ENCODE assay signal across 15 cellular contexts in genomic region chr5:38807570-38808461, GRCh38. TPM values are rescaled to one million over a fixed set of nuclear protein-coding genes. Genes with fewer than 3 reads are reported as not detected.
DNase-seq lines count a peak whose midpoint lies in the region; ATAC-seq, FAIRE-seq and TF ChIP-seq lines count a peak whose summit lies in the region.
"Had no signal": no experiment of that assay in that cellular context is flagged by ENCODE, and none has a peak within 500 bp of the region (broad histone marks: within the 10 kb centered on the region; RNA-seq: fewer than 3 reads in every experiment).

No MANE protein-coding gene starts in this region.

- ATAC-seq in K562: no peak
- peak; percentile 22 for ATAC-seq in omental fat pad (ENCODE audit: low FRiP score)
- no peak for ATAC-seq in HG02884 (IDR thresholded peaks at IDR 0.05; ENCODE audit: unreplicated experiment)

- H3K27ac ChIP-seq in K562 (ENCODE audit: extremely low read depth, low read depth, low read length): peak overlapping the region; percentile 42; the same call in 1 of the 3 replicates
- H3K27ac ChIP-seq: pancreas, tibial artery had no signal

- no peaks in the 10 kb centered on the region for H3K36me3 ChIP-seq in K562 (ENCODE audit: control insufficient read depth, insufficient read depth, low read length)
- H3K36me3 ChIP-seq: esophagus squamous epithelium, pancreas, tibial artery had no signal

- no peaks in the 10 kb centered on the region for H3K9me3 ChIP-seq in K562 (replicated peaks; ENCODE audit: control insufficient read depth, insufficient read depth, low read depth, low read length)
- H3K9me3 ChIP-seq: esophagus squamous epithelium, pancreas, tibial artery had no signal

- H2AFZ ChIP-seq in K562 (ENCODE audit: low read depth, low read length): no peak overlapping the region

- DNase-seq in DMS53 (lab: John Stamatoyannopoulos, UW): peak; percentile 78
- DNase-seq in LHCN-M2 (ENCODE audit: low read depth): peak; percentile 64
- DNase-seq in K562 (ENCODE audit: extremely low read depth in 1 of 4, low spot score in 3 of 4): peak in 2 of 4 experiments; percentile 41 to 50
- no peak for DNase-seq in omental fat pad (ENCODE audit: low spot score)
- no peak for DNase-seq in UCSD-AML1 (lab: John Stamatoyannopoulos, UW; ENCODE audit: unreplicated experiment)
- DNase-seq in NCI-H187 treated with DMSO at 0.1 percent for 48 hours (lab: John Stamatoyannopoulos, UW): no peak
- no peak for DNase-seq in NCI-H82 (lab: John Stamatoyannopoulos, UW)
- DNase-seq: activated T-cell treated with anti-CD3 and anti-CD28 coated beads, Interleukin-2, amount 50 U/mL, for 4 hours; COR-L47; esophagus squamous epithelium; NCI-H1048; pancreas; tibial artery had no signal

- H3K9ac ChIP-seq in K562 (ENCODE audit: insufficient read depth in 1 of 2, low read depth in 2 of 2, low read length in 2 of 2): no peak overlapping the region

- H3K4me2 ChIP-seq in K562 (ENCODE audit: insufficient read depth, low read length): no peak overlapping the region

- H3K79me2 ChIP-seq in K562 (ENCODE audit: control insufficient read depth, insufficient read depth, low read length): no peaks in the 10 kb centered on the region

- intact Hi-C loops in K562 (cut with micrococcal nuclease): loop anchor here (2.0 to 10.0 kb wide), 5 partner anchors 71 to 543 kb away; no protein-coding TSS in a partner anchor

- TF ChIP-seq CTCF in K562 (IDR thresholded peaks at IDR 0.05 in 2 of 3, conservative IDR thresholded peaks at IDR 0.05 in 1 of 3; ENCODE audit: insufficient read depth in 2 of 3, low read depth in 1 of 3, low read length in 3 of 3): no peak
- TF ChIP-seq CTCF in omental fat pad (IDR thresholded peaks at IDR 0.05): no peak

- H3K4me3 ChIP-seq in K562: no peak overlapping the region
- H3K4me3 ChIP-seq: esophagus squamous epithelium, pancreas, tibial artery had no signal

- WGBS in K562 (ENCODE audit: insufficient coverage, low coverage, missing lambda C conversion rate): 1% methylated on average over 8 of the region's 8 CpGs

- TF ChIP-seq RAD21 in K562 (CRISPR knock-in tag; conservative IDR thresholded peaks at IDR 0.05 in 1 of 2, IDR thresholded peaks at IDR 0.05 in 1 of 2): no peak

- TF ChIP-seq POLR2A in K562 (conservative IDR thresholded peaks at IDR 0.05): no peak

- POLR2A ChIA-PET in K562 (lab: Yijun Ruan, JAX): interaction anchor here (0.5 to 2.3 kb wide), 4 partner anchors 169 to 1011 kb away, joined by 3 to 8 read pairs (median 4); no protein-coding TSS in a partner anchor

- FAIRE-seq in K562 (lab: Jason Lieb, UNC): peak; percentile 48
- FAIRE-seq: bronchial epithelial cell, pancreas had no signal

- CTCF ChIA-PET in K562 (lab: Yijun Ruan, JAX; ENCODE audit: low intra/inter-chr PET ratio): interaction anchor here (0.6 to 0.8 kb wide), 2 partner anchors 366 to 391 kb away, joined by 3 read pairs; no protein-coding TSS in a partner anchor

- BruUV-seq in K562 (replicated peaks; lab: Mats Ljungman, UMichigan): no TSS peak

- no peaks in the 10 kb centered on the region for H3K27me3 ChIP-seq in K562 (ENCODE audit: control insufficient read depth in 2 of 2, insufficient read depth in 2 of 2, low read length in 2 of 2)
- H3K27me3 ChIP-seq: esophagus squamous epithelium, pancreas had no signal

- no peaks in the 10 kb centered on the region for H4K20me1 ChIP-seq in K562 (replicated peaks; ENCODE audit: control insufficient read depth, insufficient read depth, low read length)

- peak; percentile 91 for TF ChIP-seq EP300 in K562 (IDR thresholded peaks at IDR 0.05; ENCODE audit: low read length)

- no peaks in the 10 kb centered on the region for H3K9me1 ChIP-seq in K562 (ENCODE audit: control insufficient read depth, insufficient read depth, low read length)

- in situ Hi-C loops in K562 (cut with MboI): loop anchor here (5.0 kb wide), 1 partner anchor 371 kb away; no protein-coding TSS in a partner anchor

- H3K4me1 ChIP-seq in K562 (replicated peaks in 1 of 2; ENCODE audit: control insufficient read depth in 2 of 2, insufficient read depth in 2 of 2, low read length in 2 of 2): peaks cover 2 to 7% of the 10 kb centered on the region in 2 experiments; a peak in 3 of 5 replicates
- H3K4me1 ChIP-seq: pancreas had no signal

TF ChIP-seq in K562, 482 proteins besides CTCF, POLR2A, EP300 and RAD21 (continues in another document):
- TF ChIP-seq THRB (CRISPR knock-in tag; conservative IDR thresholded peaks at IDR 0.05) (no peak), ZNF134 (CRISPR knock-in tag; conservative IDR thresholded peaks at IDR 0.05) (no peak), SP2 (IDR thresholded peaks at IDR 0.05; ENCODE audit: extremely low read depth, low read depth, low read length, poor library complexity, severe bottlenecking) (no peak), U2AF2 (optimal IDR thresholded peaks at IDR 0.05; ENCODE audit: low read depth, low read length) (no peak), ZNF140 (CRISPR knock-in tag; IDR thresholded peaks at IDR 0.05) (no peak), IRF2 (CRISPR knock-in tag; IDR thresholded peaks at IDR 0.05) (no peak), KHSRP (IDR thresholded peaks at IDR 0.05) (no peak), ZNF282 (CRISPR knock-in tag; IDR thresholded peaks at IDR 0.05) (no peak), PBX2 (CRISPR knock-in tag; IDR thresholded peaks at IDR 0.05; ENCODE audit: low read depth) (no peak), PBX2 (tag; conservative IDR thresholded peaks at IDR 0.05; ENCODE audit: low read depth) (peak; percentile 67), ZNF263 (CRISPR knock-in tag; IDR thresholded peaks at IDR 0.05; ENCODE audit: borderline replicate concordance) (no peak)

RNA-seq across cellular contexts. Expression of gene OSMR, which starts 38.0 kb away (rescaled TPM):
- 20.2 and 28.1 TPM in 2 replicates for total RNA-seq in LHCN-M2 (2014; rRNA removed)
- polyA plus RNA-seq in LHCN-M2 (2012): 13.3 TPM
- total RNA-seq in K562 (2011; cell fraction: chromatin; rRNA removed; ENCODE audit: low replicate concordance): 1.5 TPM in 2 replicates
- total RNA-seq in K562 (2011; cell fraction: nucleolus; rRNA removed): 0.13 and 0.67 TPM in 2 replicates
- 1.6 TPM in 2 replicates for total RNA-seq in K562 (2011; cell fraction: nucleoplasm; rRNA removed)
- total RNA-seq in K562 (2014; rRNA removed): 0.18 and 0.24 TPM in 2 replicates
- total RNA-seq in K562 (2014; rRNA removed; fragmentation: Illumina TruSeq; extraction: Trizol): 0.69 and 0.83 TPM in 2 replicates
- total RNA-seq in K562 (2015; rRNA removed; fragmentation: Illumina TruSeq; extraction: Trizol): 0.94 and 1.1 TPM in 2 replicates
- 0.92 and 1.2 TPM in 2 replicates for total RNA-seq in K562 (2021)
- 0.14 and 1.7 TPM in 2 replicates for polyA plus RNA-seq in K562 (2011; rRNA removed)
- polyA plus RNA-seq in K562 (2011; cell fraction: cytosol; rRNA removed): 0.10 and 0.70 TPM in 2 replicates
- polyA plus RNA-seq in K562 (2011; cell fraction: nucleus; rRNA removed): 0.18 and 1.4 TPM in 2 replicates
- polyA plus RNA-seq in K562 (2012): 2.3 and 3.3 TPM in 2 replicates
- polyA plus RNA-seq in K562 (2014; fragmentation: Illumina TruSeq; extraction: Trizol): 1.5 and 1.7 TPM in 2 replicates
- polyA plus RNA-seq in K562 (2014; fragmentation: Nextera tagmentation; extraction: Ambion mirVana): under 1 TPM; 0.28 to 0.34 TPM
- 0.53 and 1.1 TPM in 2 replicates for polyA plus RNA-seq in K562 (2014; rRNA removed)
- polyA minus RNA-seq in K562 (2011; rRNA and poly(A)+ RNA removed): 0.24 and 1.3 TPM in 2 replicates
- polyA minus RNA-seq in K562 (2011; cell fraction: cytosol; rRNA and poly(A)+ RNA removed): 0.46 and 1.2 TPM in 2 replicates
- 0.44 and 0.81 TPM in 2 replicates for polyA minus RNA-seq in K562 (2011; cell fraction: nucleus; rRNA and poly(A)+ RNA removed)
- 100 to 1,000 TPM in 3 of 4 donors, 10 to 100 TPM in 1; 51.7 to 180 (median 108) TPM for total RNA-seq in omental fat pad

Comparison
In these comparisons a context has a peak if more than half of its experiments do, and no peak if none do; other contexts are left out.
1. DNase-seq: peak in DMS53 (single experiment) and LHCN-M2 (single experiment); none in omental fat pad (single experiment), UCSD-AML1 (single experiment), NCI-H187 treated with DMSO at 0.1 percent for 48 hours (single experiment) and NCI-H82 (single experiment).